Comparison of ENCODE assay signal across 8 cellular contexts in genomic region chr12:153080-153746, GRCh38.
DNase-seq lines count a peak whose midpoint lies in the region; ATAC-seq and TF ChIP-seq lines count a peak whose summit lies in the region.

No MANE protein-coding gene starts in this region.

- no peak overlapping the region for H3K27ac ChIP-seq in CD4-positive, alpha-beta memory T cell (ENCODE audit: low read depth, low read length)
- H3K27ac ChIP-seq in VCaP, result no peak overlapping the region
- no peak overlapping the region for H3K27ac ChIP-seq in right lobe of liver

- no peaks in the 10 kb centered on the region for H3K4me1 ChIP-seq in CD4-positive, alpha-beta memory T cell (ENCODE audit: insufficient read depth, low read length)
- no peaks in the 10 kb centered on the region for H3K4me1 ChIP-seq in right lobe of liver

- intact Hi-C loops in CD4-positive, alpha-beta memory T cell (cut with micrococcal nuclease), result no loop called here
- intact Hi-C loops in right lobe of liver (cut with DNase I), result no loop called here

- peaks cover 2 to 13% of the 10 kb centered on the region in 2 donors for H3K27me3 Mint-ChIP-seq in CD4-positive, alpha-beta memory T cell

- peak in 4 of 5 donors; percentile 10 to 22 (median 16) for DNase-seq in CD4-positive, alpha-beta memory T cell
- DNase-seq in H4 (ENCODE audit: low spot score), result peak; percentile 71
- peak; percentile 9 for DNase-seq in NCI-H2029 treated with DMSO at 0.1 percent for 48 hours (lab: John Stamatoyannopoulos, UW)
- peak; percentile 41 to 48 for DNase-seq in cardiac fibroblast (ENCODE audit: low read depth in 2 of 2)
- peak; percentile 79 to 80 (median 80) for DNase-seq in right lobe of liver
- DNase-seq in stimulated activated CD8-positive, alpha-beta memory T cell treated with anti-CD3 and anti-CD28 coated beads, Interleukin-4, amount 100 ng/mL, for 4 hours (ENCODE audit: low read depth in 2 of 2, low spot score in 1 of 2), result peak; percentile 18 to 19

- H3K27ac Mint-ChIP-seq in CD4-positive, alpha-beta memory T cell, result no peak overlapping the region

- TF ChIP-seq CTCF in VCaP (conservative IDR thresholded peaks at IDR 0.05), result peak; percentile 78
- TF ChIP-seq CTCF in cardiac fibroblast (IDR thresholded peaks at IDR 0.05; ENCODE audit: low read depth, low read length), result peak; percentile 72
- TF ChIP-seq CTCF in right lobe of liver (IDR thresholded peaks at IDR 0.05), result peak; percentile 65 to 79 (median 70)

- whole genome bisulfite sequencing in right lobe of liver (ENCODE audit: insufficient coverage, low coverage, low lambda C conversion rate, missing lambda C conversion rate), result 63% methylated on average over 2 of the region's 11 CpGs

- H3K36me3 Mint-ChIP-seq in CD4-positive, alpha-beta memory T cell, result no peaks in the 10 kb centered on the region

- H3K36me3 ChIP-seq in CD4-positive, alpha-beta memory T cell (ENCODE audit: insufficient read depth, low read length), result no peaks in the 10 kb centered on the region
- H3K36me3 ChIP-seq in right lobe of liver, result no peaks in the 10 kb centered on the region

- H3K9me3 Mint-ChIP-seq in CD4-positive, alpha-beta memory T cell, result peaks cover 0 to 2% (median 0%) of the 10 kb centered on the region in 8 donors

- no peak overlapping the region for H3K4me3 Mint-ChIP-seq in CD4-positive, alpha-beta memory T cell

- peak; percentile 86 to 97 (median 92) for ATAC-seq in right lobe of liver
- no peak for ATAC-seq in GM19467 (IDR thresholded peaks at IDR 0.05; ENCODE audit: unreplicated experiment)

- POLR2A ChIA-PET in CD4-positive, alpha-beta memory T cell (lab: Charles Lee; ENCODE audit: partially characterized antibody), result no interaction called here

- no peak overlapping the region for H3K4me3 ChIP-seq in CD4-positive, alpha-beta memory T cell (ENCODE audit: low read length in 2 of 2)
- H3K4me3 ChIP-seq in cardiac fibroblast (replicated peaks in 1 of 2; ENCODE audit: low read depth in 2 of 2, low read length in 2 of 2), result no peak overlapping the region
- no peak overlapping the region for H3K4me3 ChIP-seq in right lobe of liver

- CTCF ChIA-PET in CD4-positive, alpha-beta memory T cell (lab: Charles Lee; ENCODE audit: partially characterized antibody), result no interaction called here

- no peaks in the 10 kb centered on the region for H3K9me3 ChIP-seq in CD4-positive, alpha-beta memory T cell (ENCODE audit: control insufficient read depth in 1 of 2, low read length in 2 of 2)
- H3K9me3 ChIP-seq in right lobe of liver, result no peaks in the 10 kb centered on the region

- no peaks in the 10 kb centered on the region for H3K27me3 ChIP-seq in CD4-positive, alpha-beta memory T cell (ENCODE audit: insufficient read depth, low read length)
- H3K27me3 ChIP-seq in right lobe of liver, result no peaks in the 10 kb centered on the region

- TF ChIP-seq POLR2A in right lobe of liver (IDR thresholded peaks at IDR 0.05), result no peak

- H3K4me1 Mint-ChIP-seq in CD4-positive, alpha-beta memory T cell, result no peaks in the 10 kb centered on the region

Comparison
In these comparisons a context has a peak if more than half of its experiments do, and no peak if none do; other contexts are left out.
1. DNase-seq: peak in every context shown above with its lines; median percentile 80 in right lobe of liver; 71 in H4; 44 in cardiac fibroblast; 18 in stimulated activated CD8-positive, alpha-beta memory T cell treated with anti-CD3 and anti-CD28 coated beads, Interleukin-4, amount 100 ng/mL, for 4 hours; 16 in CD4-positive, alpha-beta memory T cell; 9 in NCI-H2029 treated with DMSO at 0.1 percent for 48 hours.